ENCODE assay signal across 16 cellular contexts in the genomic region with DNA sequence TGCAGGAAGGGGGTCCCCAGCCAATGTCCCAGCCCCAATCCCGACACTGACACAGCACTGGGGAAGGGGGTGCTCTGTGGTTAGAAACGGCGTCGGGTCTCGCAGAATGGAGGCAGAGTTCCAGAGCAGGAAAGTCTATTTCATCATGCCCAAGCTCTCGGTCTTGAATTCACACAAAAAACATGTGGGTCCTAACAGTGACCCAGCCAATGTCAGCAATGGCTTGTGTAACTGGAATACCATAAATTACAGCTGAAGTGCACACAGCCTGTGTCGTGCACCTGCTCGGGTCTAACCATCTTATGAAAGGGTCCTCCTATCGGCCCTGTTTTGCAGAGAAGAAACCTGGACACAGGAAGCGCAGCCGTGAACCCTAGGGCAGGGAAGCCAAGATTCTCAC.
A peak's percentile ranks its signal among the peaks of the same experiment; 100 is the strongest.
DNase-seq lines count a peak whose midpoint lies in the region; ATAC-seq and TF ChIP-seq lines count a peak whose summit lies in the region.
"Had no signal": no experiment of that assay in that cellular context is flagged by ENCODE, and none has a peak within 500 bp of the region (broad histone marks: within the 10 kb centered on the region; RNA-seq: fewer than 3 reads in every experiment).

No MANE protein-coding gene starts in this region.

- H3K27me3 Mint-ChIP-seq in chondrocyte (ENCODE audit: low read depth) (no peaks in the 10 kb centered on the region), MCF 10A (ENCODE audit: insufficient read depth, unreplicated experiment) (no peaks in the 10 kb centered on the region)

- H3K9me2 ChIP-seq in DOHH2 (replicated peaks; ENCODE audit: control insufficient read depth, low read length) = no peaks in the 10 kb centered on the region

- no peak for ATAC-seq in GM21737 (IDR thresholded peaks at IDR 0.05; ENCODE audit: unreplicated experiment)
- ATAC-seq in HG03108 (IDR thresholded peaks at IDR 0.05; ENCODE audit: unreplicated experiment) = no peak
- ATAC-seq: Panc1 had no signal

- peaks cover 10% of the 10 kb centered on the region; the same call in 1 of the 2 replicates for H3K9me3 ChIP-seq in DOHH2 (ENCODE audit: control insufficient read depth, insufficient read depth, low read length)
- no peaks in the 10 kb centered on the region for H3K9me3 ChIP-seq in stomach
- H3K9me3 ChIP-seq: MG63, SJSA1 had no signal

- peak overlapping the region; percentile 72 for H3K4me2 ChIP-seq in DOHH2 (ENCODE audit: low read length)

- intact Hi-C loops in stomach (cut with DNase I; ENCODE audit: low total_unique reads) = no loop called here
- intact Hi-C loops in MCF 10A (cut with micrococcal nuclease) = no loop called here

- H3K27ac ChIP-seq in DOHH2 (ENCODE audit: low read depth, low read length) (peak overlapping the region; percentile 68), stomach (no peak overlapping the region)
- H3K27ac ChIP-seq: SJSA1 had no signal

- no peaks in the 10 kb centered on the region for H3K9me3 Mint-ChIP-seq in chondrocyte (ENCODE audit: low read depth)
- peaks cover 13% of the 10 kb centered on the region for H3K9me3 Mint-ChIP-seq in MCF 10A (ENCODE audit: unreplicated experiment)

- H3K4me3 Mint-ChIP-seq in chondrocyte (ENCODE audit: unreplicated experiment) (no peak overlapping the region), MCF 10A (ENCODE audit: unreplicated experiment) (no peak overlapping the region)

- no TSS peak for BruUV-seq in MCF 10A (replicated peaks; lab: Mats Ljungman, UMichigan)

- POLR2A ChIA-PET in MCF 10A (lab: Yijun Ruan, JAX) = no interaction called here

- H3K27ac Mint-ChIP-seq in chondrocyte (ENCODE audit: unreplicated experiment) = no peak overlapping the region
- H3K27ac Mint-ChIP-seq in MCF 10A (ENCODE audit: low read depth, unreplicated experiment) = no peak overlapping the region

- 90 to 96% (median 95%) methylated on average over 6 to 11 of the region's 11 CpGs for WGBS in stomach, 5 donors

- no peaks in the 10 kb centered on the region for H3K79me2 ChIP-seq in DOHH2 (ENCODE audit: control insufficient read depth, low read length)

- H3K36me3 Mint-ChIP-seq in chondrocyte (ENCODE audit: low read depth) (no peaks in the 10 kb centered on the region), MCF 10A (ENCODE audit: insufficient read depth, unreplicated experiment) (no peaks in the 10 kb centered on the region)

- H3K36me3 ChIP-seq in DOHH2 (ENCODE audit: control insufficient read depth, low read length) (no peaks in the 10 kb centered on the region), stomach (no peaks in the 10 kb centered on the region)
- H3K36me3 ChIP-seq: MG63, SJSA1 had no signal

- no peak for TF ChIP-seq POLR2A in stomach (IDR thresholded peaks at IDR 0.05)

- peaks cover 12% of the 10 kb centered on the region for H3F3A ChIP-seq in DOHH2 (ENCODE audit: control insufficient read depth, insufficient read depth)

- H3K4me1 ChIP-seq in DOHH2 (ENCODE audit: control insufficient read depth, low read length) = peaks cover 64% of the 10 kb centered on the region
- no peaks in the 10 kb centered on the region for H3K4me1 ChIP-seq in stomach
- H3K4me1 ChIP-seq: SJSA1 had no signal

- no peak for TF ChIP-seq EP300 in stomach (IDR thresholded peaks at IDR 0.05)

- DNase-seq in NCI-H510A treated with DMSO at 0.1 percent for 48 hours (lab: John Stamatoyannopoulos, UW) (peak; percentile 9), NCI-H510A (lab: John Stamatoyannopoulos, UW) (no peak), chondrocyte (ENCODE audit: low spot score) (peak; percentile 35), stomach (peak; percentile 4), MCF 10A (ENCODE audit: unreplicated experiment) (no peak)
- DNase-seq: 8988T, AML-193, Kasumi-1, MG63, NCI-H1694 treated with DMSO at 0.1 percent for 48 hours, T-helper 1 cell had no signal

- no peaks in the 10 kb centered on the region for H4K20me1 ChIP-seq in DOHH2 (ENCODE audit: control insufficient read depth, insufficient read depth, low read depth, low read length)

- CTCF ChIA-PET in MCF 10A (lab: Yijun Ruan, JAX) = interaction anchor here (2.7 kb wide), 1 partner anchor 8 kb away, joined by 11 read pairs; no protein-coding TSS in a partner anchor

- H3K4me1 Mint-ChIP-seq in chondrocyte (ENCODE audit: low read depth) (no peaks in the 10 kb centered on the region), MCF 10A (ENCODE audit: insufficient read depth, unreplicated experiment) (no peaks in the 10 kb centered on the region)

- no peak for TF ChIP-seq CTCF in DOHH2 (IDR thresholded peaks at IDR 0.05; ENCODE audit: low read depth, low read length, poor library complexity, severe bottlenecking)
- no peak for TF ChIP-seq CTCF in chondrocyte (IDR thresholded peaks at IDR 0.05)
- TF ChIP-seq CTCF in stomach (IDR thresholded peaks at IDR 0.05) = no peak
- no peak for TF ChIP-seq CTCF in MCF 10A (IDR thresholded peaks at IDR 0.05; ENCODE audit: unreplicated experiment)

- H3K4me3 ChIP-seq in DOHH2 (ENCODE audit: low read length) = peak overlapping the region; percentile 57
- no peak overlapping the region for H3K4me3 ChIP-seq in stomach
- H3K4me3 ChIP-seq: MG63, SJSA1 had no signal

- H3K27me3 ChIP-seq in DOHH2 (ENCODE audit: control insufficient read depth, low read length) (no peaks in the 10 kb centered on the region), stomach (peaks cover 0 to 38% (median 0%) of the 10 kb centered on the region in 3 donors)

Comparison
In these comparisons a context has a peak if more than half of its experiments do, and no peak if none do; other contexts are left out.
1. DNase-seq: peak in NCI-H510A treated with DMSO at 0.1 percent for 48 hours (single experiment), chondrocyte (single experiment) and stomach (single experiment); none in NCI-H510A (single experiment) and MCF 10A (single experiment).